ENCODE assay signal across 9 cellular contexts in genomic region chr9:77827104-77827784, GRCh38.
A peak's percentile ranks its signal among the peaks of the same experiment; 100 is the strongest.
DNase-seq lines count a peak whose midpoint lies in the region; ATAC-seq and TF ChIP-seq lines count a peak whose summit lies in the region.
"Had no signal": no experiment of that assay in that cellular context is flagged by ENCODE, and none has a peak within 500 bp of the region (broad histone marks: within the 10 kb centered on the region; RNA-seq: fewer than 3 reads in every experiment).

No MANE protein-coding gene starts in this region.

- no peaks in the 10 kb centered on the region for H3K27me3 Mint-ChIP-seq in activated T-cell treated with anti-CD3 and anti-CD28 coated beads, Interleukin-2, amount 50 U/mL, for 4 hours (ENCODE audit: low read depth)
- H3K27me3 Mint-ChIP-seq in activated CD4-positive, alpha-beta memory T cell treated with anti-CD3 and anti-CD28 coated beads for 36 hours, result no peaks in the 10 kb centered on the region
- H3K27me3 Mint-ChIP-seq in stimulated activated naive B cell treated with anti-CD40 and anti-IgM and Interleukin-4, amounts not matched to agents 10 μg/mL and 1 μg/mL and 100 μg/mL, for 72 hours, result no peaks in the 10 kb centered on the region
- H3K27me3 Mint-ChIP-seq in WTC11 (ENCODE audit: low read depth), result no peaks in the 10 kb centered on the region

- no peaks in the 10 kb centered on the region for H3K27me3 ChIP-seq in heart left ventricle
- H3K27me3 ChIP-seq: esophagus muscularis mucosa had no signal

- no peak overlapping the region for H3K27ac ChIP-seq in heart left ventricle
- H3K27ac ChIP-seq: esophagus muscularis mucosa had no signal

- H3K4me3 ChIP-seq in heart left ventricle, result no peak overlapping the region
- H3K4me3 ChIP-seq: esophagus muscularis mucosa had no signal

- DNase-seq in activated T-cell treated with anti-CD3 and anti-CD28 coated beads, Interleukin-2, amount 50 U/mL, for 4 hours, result no peak
- DNase-seq in activated T-cell treated with anti-CD3 and anti-CD28 coated beads, Interleukin-2, amount 50 U/mL, for 48 hours, result no peak
- DNase-seq in activated CD4-positive, alpha-beta memory T cell treated with anti-CD3 and anti-CD28 coated beads for 36 hours, result no peak
- DNase-seq in stimulated activated naive B cell treated with anti-CD40 and anti-IgM and Interleukin-4, amounts not matched to agents 10 μg/mL and 1 μg/mL and 100 μg/mL, for 72 hours, result no peak
- DNase-seq in heart left ventricle (no peak), WTC11 (ENCODE audit: low spot score) (no peak)

- peak overlapping the region; percentile 24 for H3K27ac Mint-ChIP-seq in activated CD4-positive, alpha-beta memory T cell treated with anti-CD3 and anti-CD28 coated beads for 36 hours
- no peak overlapping the region for H3K27ac Mint-ChIP-seq in stimulated activated naive B cell treated with anti-CD40 and anti-IgM and Interleukin-4, amounts not matched to agents 10 μg/mL and 1 μg/mL and 100 μg/mL, for 72 hours
- no peak overlapping the region for H3K27ac Mint-ChIP-seq in WTC11

- CTCF ChIA-PET in activated CD4-positive, alpha-beta memory T cell treated with anti-CD3 and anti-CD28 coated beads for 36 hours (lab: Charles Lee), result interaction anchor here (1.7 kb wide), 1 partner anchor 208 kb away, joined by 7 read pairs; no protein-coding TSS in a partner anchor
- CTCF ChIA-PET in WTC11 (lab: Charles Lee), result no interaction called here

- TF ChIP-seq CTCF in heart left ventricle (IDR thresholded peaks at IDR 0.05) (no peak), WTC11 (IDR thresholded peaks at IDR 0.05) (no peak)

- H3K36me3 Mint-ChIP-seq in activated T-cell treated with anti-CD3 and anti-CD28 coated beads, Interleukin-2, amount 50 U/mL, for 4 hours (ENCODE audit: insufficient read depth), result peaks cover 5% of the 10 kb centered on the region
- peaks cover 1% of the 10 kb centered on the region for H3K36me3 Mint-ChIP-seq in activated CD4-positive, alpha-beta memory T cell treated with anti-CD3 and anti-CD28 coated beads for 36 hours
- no peaks in the 10 kb centered on the region for H3K36me3 Mint-ChIP-seq in stimulated activated naive B cell treated with anti-CD40 and anti-IgM and Interleukin-4, amounts not matched to agents 10 μg/mL and 1 μg/mL and 100 μg/mL, for 72 hours
- H3K36me3 Mint-ChIP-seq in WTC11, result no peaks in the 10 kb centered on the region

- peaks cover 31% of the 10 kb centered on the region for H3K4me1 Mint-ChIP-seq in activated T-cell treated with anti-CD3 and anti-CD28 coated beads, Interleukin-2, amount 50 U/mL, for 4 hours (ENCODE audit: low read depth)
- H3K4me1 Mint-ChIP-seq in activated CD4-positive, alpha-beta memory T cell treated with anti-CD3 and anti-CD28 coated beads for 36 hours (ENCODE audit: low read depth), result peaks cover 35% of the 10 kb centered on the region
- peaks cover 2 to 13% of the 10 kb centered on the region in 2 donors for H3K4me1 Mint-ChIP-seq in stimulated activated naive B cell treated with anti-CD40 and anti-IgM and Interleukin-4, amounts not matched to agents 10 μg/mL and 1 μg/mL and 100 μg/mL, for 72 hours
- H3K4me1 Mint-ChIP-seq in WTC11, result peaks cover 4% of the 10 kb centered on the region

- H3K36me3 ChIP-seq in heart left ventricle, result no peaks in the 10 kb centered on the region
- H3K36me3 ChIP-seq: esophagus muscularis mucosa had no signal

- no peak for TF ChIP-seq POLR2A in heart left ventricle (IDR thresholded peaks at IDR 0.05)

- H3K9me3 ChIP-seq in heart left ventricle, result no peaks in the 10 kb centered on the region
- H3K9me3 ChIP-seq: esophagus muscularis mucosa had no signal

- peaks cover 0 to 57% (median 13%) of the 10 kb centered on the region in 12 donors for H3K4me1 ChIP-seq in heart left ventricle

- intact Hi-C loops in activated CD4-positive, alpha-beta memory T cell treated with anti-CD3 and anti-CD28 coated beads for 36 hours (cut with micrococcal nuclease), result loop anchor here (5.0 kb wide), 1 partner anchor 210 kb away; no protein-coding TSS in a partner anchor
- intact Hi-C loops in heart left ventricle (cut with DNase I), result no loop called here

- 54 to 59% (median 58%) methylated on average over 6 of the region's 6 CpGs for WGBS in heart left ventricle, 4 donors

- ATAC-seq in activated T-cell treated with anti-CD3 and anti-CD28 coated beads, Interleukin-2, amount 50 U/mL, for 4 hours, result no peak
- ATAC-seq in HG03378 (IDR thresholded peaks at IDR 0.05; ENCODE audit: unreplicated experiment), result peak; percentile 78
- ATAC-seq in stimulated activated naive B cell treated with anti-CD40 and anti-IgM and Interleukin-4, amounts not matched to agents 10 μg/mL and 1 μg/mL and 100 μg/mL, for 72 hours (replicated peaks), result peak; percentile 41 to 43
- no peak for ATAC-seq in GM21423 (IDR thresholded peaks at IDR 0.05; ENCODE audit: unreplicated experiment)
- ATAC-seq in heart left ventricle, result no peak
- no peak for ATAC-seq in WTC11

- H3K4me3 Mint-ChIP-seq in activated T-cell treated with anti-CD3 and anti-CD28 coated beads, Interleukin-2, amount 50 U/mL, for 4 hours, result peak overlapping the region; percentile 11
- H3K4me3 Mint-ChIP-seq in activated CD4-positive, alpha-beta memory T cell treated with anti-CD3 and anti-CD28 coated beads for 36 hours, result no peak overlapping the region
- no peak overlapping the region for H3K4me3 Mint-ChIP-seq in stimulated activated naive B cell treated with anti-CD40 and anti-IgM and Interleukin-4, amounts not matched to agents 10 μg/mL and 1 μg/mL and 100 μg/mL, for 72 hours
- H3K4me3 Mint-ChIP-seq in WTC11, result no peak overlapping the region

- POLR2A ChIA-PET in activated CD4-positive, alpha-beta memory T cell treated with anti-CD3 and anti-CD28 coated beads for 36 hours (lab: Charles Lee), result no interaction called here
- POLR2A ChIA-PET in WTC11 (lab: Charles Lee), result interaction anchor here (0.7 kb wide), 1 partner anchor 57 kb away, joined by 4 read pairs; no protein-coding TSS in a partner anchor

- H3K9me3 Mint-ChIP-seq in activated T-cell treated with anti-CD3 and anti-CD28 coated beads, Interleukin-2, amount 50 U/mL, for 4 hours, result no peaks in the 10 kb centered on the region
- no peaks in the 10 kb centered on the region for H3K9me3 Mint-ChIP-seq in activated CD4-positive, alpha-beta memory T cell treated with anti-CD3 and anti-CD28 coated beads for 36 hours
- no peaks in the 10 kb centered on the region for H3K9me3 Mint-ChIP-seq in stimulated activated naive B cell treated with anti-CD40 and anti-IgM and Interleukin-4, amounts not matched to agents 10 μg/mL and 1 μg/mL and 100 μg/mL, for 72 hours
- H3K9me3 Mint-ChIP-seq in WTC11, result no peaks in the 10 kb centered on the region

TF ChIP-seq in WTC11, 78 proteins besides CTCF, POLR2A, EP300 and RAD21 (continues in another document):
- TF ChIP-seq ATF2 (CRISPR knock-in tag; IDR thresholded peaks at IDR 0.05; ENCODE audit: borderline replicate concordance, low read depth) (no peak), GABPB1 (CRISPR knock-in tag; IDR thresholded peaks at IDR 0.05) (no peak), IRF2 (CRISPR knock-in tag; IDR thresholded peaks at IDR 0.05; ENCODE audit: borderline replicate concordance, low read depth) (no peak)
- TF ChIP-seq, protein P1, sequence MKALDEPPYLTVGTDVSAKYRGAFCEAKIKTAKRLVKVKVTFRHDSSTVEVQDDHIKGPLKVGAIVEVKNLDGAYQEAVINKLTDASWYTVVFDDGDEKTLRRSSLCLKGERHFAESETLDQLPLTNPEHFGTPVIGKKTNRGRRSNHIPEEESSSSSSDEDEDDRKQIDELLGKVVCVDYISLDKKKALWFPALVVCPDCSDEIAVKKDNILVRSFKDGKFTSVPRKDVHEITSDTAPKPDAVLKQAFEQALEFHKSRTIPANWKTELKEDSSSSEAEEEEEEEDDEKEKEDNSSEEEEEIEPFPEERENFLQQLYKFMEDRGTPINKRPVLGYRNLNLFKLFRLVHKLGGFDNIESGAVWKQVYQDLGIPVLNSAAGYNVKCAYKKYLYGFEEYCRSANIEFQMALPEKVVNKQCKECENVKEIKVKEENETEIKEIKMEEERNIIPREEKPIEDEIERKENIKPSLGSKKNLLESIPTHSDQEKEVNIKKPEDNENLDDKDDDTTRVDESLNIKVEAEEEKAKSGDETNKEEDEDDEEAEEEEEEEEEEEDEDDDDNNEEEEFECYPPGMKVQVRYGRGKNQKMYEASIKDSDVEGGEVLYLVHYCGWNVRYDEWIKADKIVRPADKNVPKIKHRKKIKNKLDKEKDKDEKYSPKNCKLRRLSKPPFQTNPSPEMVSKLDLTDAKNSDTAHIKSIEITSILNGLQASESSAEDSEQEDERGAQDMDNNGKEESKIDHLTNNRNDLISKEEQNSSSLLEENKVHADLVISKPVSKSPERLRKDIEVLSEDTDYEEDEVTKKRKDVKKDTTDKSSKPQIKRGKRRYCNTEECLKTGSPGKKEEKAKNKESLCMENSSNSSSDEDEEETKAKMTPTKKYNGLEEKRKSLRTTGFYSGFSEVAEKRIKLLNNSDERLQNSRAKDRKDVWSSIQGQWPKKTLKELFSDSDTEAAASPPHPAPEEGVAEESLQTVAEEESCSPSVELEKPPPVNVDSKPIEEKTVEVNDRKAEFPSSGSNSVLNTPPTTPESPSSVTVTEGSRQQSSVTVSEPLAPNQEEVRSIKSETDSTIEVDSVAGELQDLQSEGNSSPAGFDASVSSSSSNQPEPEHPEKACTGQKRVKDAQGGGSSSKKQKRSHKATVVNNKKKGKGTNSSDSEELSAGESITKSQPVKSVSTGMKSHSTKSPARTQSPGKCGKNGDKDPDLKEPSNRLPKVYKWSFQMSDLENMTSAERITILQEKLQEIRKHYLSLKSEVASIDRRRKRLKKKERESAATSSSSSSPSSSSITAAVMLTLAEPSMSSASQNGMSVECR (CRISPR knock-in tag; IDR thresholded peaks at IDR 0.05; ENCODE audit: borderline replicate concordance), result no peak

Comparison
In these comparisons a context has a peak if more than half of its experiments do, and no peak if none do; other contexts are left out.
1. ATAC-seq: peak in HG03378 (single experiment) and stimulated activated naive B cell treated with anti-CD40 and anti-IgM and Interleukin-4, amounts not matched to agents 10 μg/mL and 1 μg/mL and 100 μg/mL, for 72 hours (2 of 2); none in activated T-cell treated with anti-CD3 and anti-CD28 coated beads, Interleukin-2, amount 50 U/mL, for 4 hours (0 of 2), GM21423 (single experiment), heart left ventricle (0 of 4) and WTC11 (single experiment).